ENCODE assay signal across 31 cellular contexts in genomic region chr14:36222337-36222736, GRCh38. TPM values are rescaled to one million over a fixed set of nuclear protein-coding genes. Genes with fewer than 3 reads are reported as not detected.
"Had no signal": no experiment of that assay in that cellular context is flagged by ENCODE, and none has a peak within 500 bp of the region (broad histone marks: within the 10 kb centered on the region; RNA-seq: fewer than 3 reads in every experiment).

No MANE protein-coding gene starts in this region.

- H3K27ac ChIP-seq: suprapubic skin, testis, thoracic aorta, tibial artery, tibial nerve, transverse colon, uterus, vagina had no signal

- FAIRE-seq: urothelium cell line had no signal

- H3K4me3 ChIP-seq: stomach, suprapubic skin, testis, thoracic aorta, thyroid gland, tibial artery, tibial nerve, transverse colon, upper lobe of left lung, uterus, vagina had no signal

- H3K9me3 ChIP-seq: stomach, suprapubic skin, testis, thoracic aorta, thyroid gland, tibial artery, tibial nerve, transverse colon, upper lobe of left lung, uterus, vagina had no signal

- H3K4me1 ChIP-seq: suprapubic skin, testis, tibial artery, tibial nerve, uterus, vagina had no signal

- H3K36me3 ChIP-seq: stomach, suprapubic skin, thoracic aorta, thyroid gland, tibial artery, tibial nerve, transverse colon, upper lobe of left lung, uterus, vagina had no signal

- DNase-seq: stimulated activated CD4-positive, alpha-beta T cell treated with anti-CD3 and anti-CD28 coated beads, Interleukin-2, amount 100 ng/mL, for 48 hours; stimulated activated CD4-positive, alpha-beta T cell treated with anti-CD3 and anti-CD28 coated beads, Interleukin-4, amount 100 ng/mL, for 1 hour; stimulated activated CD4-positive, alpha-beta T cell treated with anti-CD3 and anti-CD28 coated beads, Interleukin-4, amount 100 ng/mL, for 24 hours; stimulated activated CD4-positive, alpha-beta T cell treated with anti-CD3 and anti-CD28 coated beads, Interleukin-4, amount 100 ng/mL, for 4 hours; stimulated activated CD8-positive, alpha-beta memory T cell treated with anti-CD3 and anti-CD28 coated beads, Interleukin-4, amount 100 ng/mL, for 48 hours; stimulated activated naive B cell treated with anti-CD40 and anti-IgM and Interleukin-4, amounts not matched to agents 10 μg/mL and 1 μg/mL and 100 μg/mL, for 72 hours; stimulated activated naive CD4-positive, alpha-beta T cell; stimulated activated naive CD4-positive, alpha-beta T cell treated with Interleukin-2 at 50 U/mL for 16 hours; stimulated activated naive CD8-positive, alpha-beta T cell treated with anti-CD3 and anti-CD28 coated beads, Interleukin-15, amount 100 ng/mL, for 72 hours; stimulated activated naive CD8-positive, alpha-beta T cell treated with anti-CD3 and anti-CD28 coated beads, Interleukin-15, Interleukin-2, amounts not matched to agents 100 U/mL and 50 U/mL, for 24 hours; stomach; substantia nigra; testis; thyroid gland; tibial artery; transverse colon; trophoblast cell; upper lobe of left lung; uterus had no signal

- H3K27me3 ChIP-seq: stomach, suprapubic skin, testis, thyroid gland, tibial nerve, transverse colon, upper lobe of left lung, uterus, vagina had no signal

- ATAC-seq: stimulated activated effector memory CD8-positive, alpha-beta T cell treated with anti-CD3 and anti-CD28 coated beads, Interleukin-12 subunit alpha, Interleukin-12 subunit beta, amount 100 ng/mL, for 72 hours; stimulated activated memory B cell treated with anti-CD40 and anti-IgM and Interleukin-4, amounts not matched to agents 10 μg/mL and 1 μg/mL and 100 μg/mL, for 72 hours; stimulated activated naive B cell treated with anti-CD40 and anti-IgM and Interleukin-4, amounts not matched to agents 10 μg/mL and 1 μg/mL and 100 μg/mL, for 72 hours; stimulated activated naive CD8-positive, alpha-beta T cell treated with anti-CD3 and anti-CD28 coated beads, Interleukin-15, amount 100 ng/mL, for 72 hours; stimulated activated naive CD8-positive, alpha-beta T cell treated with anti-CD3 and anti-CD28 coated beads, Interleukin-15, Interleukin-2, amounts not matched to agents 100 U/mL and 50 U/mL, for 24 hours had no signal

RNA-seq across cellular contexts. Expression of gene PTCSC3, which starts 45.8 kb away (rescaled TPM):
- total RNA-seq: stomach, subcutaneous adipose tissue, suprapubic skin, temporal lobe, testis, thoracic aorta, tibial nerve, transverse colon, ureter, urinary bladder, uterus, vagina had no signal
- polyA plus RNA-seq: thymus, urinary bladder had no signal
